20 cellular contexts compared by ENCODE assay signal in the genomic region with DNA sequence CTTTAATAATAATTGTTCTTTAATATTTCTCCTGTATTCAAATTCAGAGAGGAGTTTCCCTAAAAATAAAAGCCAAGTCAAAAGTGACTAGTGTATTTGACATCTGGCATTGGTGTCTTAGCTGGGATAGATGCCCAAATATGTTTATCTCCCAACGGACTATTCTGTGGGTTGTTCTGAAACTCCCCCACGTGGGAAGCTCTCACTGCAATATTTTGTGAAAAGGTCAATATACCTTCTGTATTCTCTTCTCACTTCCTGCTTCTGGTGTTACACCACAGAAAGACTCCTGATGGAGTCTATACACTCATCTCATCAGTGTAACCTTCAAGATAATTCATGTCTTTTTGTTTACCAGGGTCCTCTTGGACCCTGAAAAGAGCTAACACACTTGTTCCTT.
A peak's percentile ranks its signal among the peaks of the same experiment; 100 is the strongest.
DNase-seq lines count a peak whose midpoint lies in the region; ATAC-seq, FAIRE-seq and TF ChIP-seq lines count a peak whose summit lies in the region.
"Had no signal": no experiment of that assay in that cellular context is flagged by ENCODE, and none has a peak within 500 bp of the region (broad histone marks: within the 10 kb centered on the region; RNA-seq: fewer than 3 reads in every experiment).

No MANE protein-coding gene starts in this region.

- TF ChIP-seq CTCF in IMR-90 (conservative IDR thresholded peaks at IDR 0.05; ENCODE audit: low read depth, low read length): no peak
- TF ChIP-seq CTCF in kidney (IDR thresholded peaks at IDR 0.05; ENCODE audit: borderline replicate concordance, extremely low read depth, insufficient read depth): no peak
- TF ChIP-seq CTCF in WTC11 (IDR thresholded peaks at IDR 0.05): no peak
- TF ChIP-seq CTCF in endothelial cell (IDR thresholded peaks at IDR 0.05; ENCODE audit: unreplicated experiment): no peak

- 10% methylated on average over 2 of the region's 2 CpGs; no CpG with 5 or more reads in 1 of the 2 experiments for WGBS in IMR-90 (ENCODE audit: extremely low coverage in 2 of 2, insufficient read length in 1 of 2), 2 experiments

- H3K4me3 ChIP-seq in IMR-90 (ENCODE audit: insufficient read depth, low read depth, low read length) (no peak overlapping the region), kidney (ENCODE audit: low read length in 2 of 2) (no peak overlapping the region)
- H3K4me3 ChIP-seq: esophagus muscularis mucosa, heart left ventricle had no signal

- H2BK15ac ChIP-seq in IMR-90 (ENCODE audit: low read depth, low read length): no peak overlapping the region

- H2AK5ac ChIP-seq in IMR-90 (ENCODE audit: low read depth, low read length): no peak overlapping the region

- ATAC-seq in GM21360 (IDR thresholded peaks at IDR 0.05; ENCODE audit: unreplicated experiment) (peak; percentile 85), HG02981 (IDR thresholded peaks at IDR 0.05; ENCODE audit: unreplicated experiment) (peak; percentile 63), IMR-90 (ENCODE audit: low read depth) (no peak), WTC11 (no peak)
- ATAC-seq in stimulated activated naive CD8-positive, alpha-beta T cell treated with anti-CD3 and anti-CD28 coated beads, Interleukin-15, Interleukin-2, amounts not matched to agents 100 U/mL and 50 U/mL, for 24 hours: no peak
- ATAC-seq: heart left ventricle; stimulated activated naive CD8-positive, alpha-beta T cell treated with anti-CD3 and anti-CD28 coated beads, Interleukin-15, amount 100 ng/mL, for 72 hours had no signal

- no peak overlapping the region for H4K91ac ChIP-seq in IMR-90 (ENCODE audit: insufficient read depth, low read depth, low read length)

- DNase-seq in GM12891 (ENCODE audit: insufficient read length, low spot score) (no peak), IMR-90 (peak; percentile 1), kidney (no peak), WTC11 (ENCODE audit: low spot score) (no peak), endothelial cell (ENCODE audit: low spot score) (no peak)
- DNase-seq in stimulated activated naive CD8-positive, alpha-beta T cell treated with anti-CD3 and anti-CD28 coated beads, Interleukin-15, Interleukin-2, amounts not matched to agents 100 U/mL and 50 U/mL, for 24 hours: no peak
- DNase-seq: activated CD4-positive, alpha-beta T cell treated with anti-CD3 and anti-CD28 coated beads for 4 hours; activated naive CD4-positive, alpha-beta T cell treated with anti-CD3 and anti-CD28 coated beads, Interleukin-2, amount 10 ng/mL, durations not matched to agents 7 days and 5 days; CD4-positive, CD25-positive, alpha-beta regulatory T cell; heart left ventricle; islet precursor cell; mesenchymal stem cell; NCI-H2081; SHP77; stimulated activated naive CD8-positive, alpha-beta T cell treated with anti-CD3 and anti-CD28 coated beads, Interleukin-15, amount 100 ng/mL, for 72 hours had no signal

- H3K4me1 ChIP-seq in IMR-90 (ENCODE audit: control insufficient read depth, insufficient read depth, low read length) (no peaks in the 10 kb centered on the region), kidney (ENCODE audit: control insufficient read depth in 1 of 2, insufficient read depth in 1 of 2, low read depth in 1 of 2, low read length in 2 of 2) (no peaks in the 10 kb centered on the region)
- H3K4me1 ChIP-seq: esophagus muscularis mucosa, heart left ventricle had no signal

- H3K4me3 Mint-ChIP-seq in WTC11: no peak overlapping the region
- H3K4me3 Mint-ChIP-seq in endothelial cell (ENCODE audit: unreplicated experiment): no peak overlapping the region
- H3K4me3 Mint-ChIP-seq: activated naive CD4-positive, alpha-beta T cell treated with anti-CD3 and anti-CD28 coated beads, Interleukin-2, amount 10 ng/mL, durations not matched to agents 7 days and 5 days; brain; CD4-positive, CD25-positive, alpha-beta regulatory T cell; neural crest cell; stimulated activated naive CD8-positive, alpha-beta T cell treated with anti-CD3 and anti-CD28 coated beads, Interleukin-15, amount 100 ng/mL, for 72 hours had no signal

- POLR2A ChIA-PET in IMR-90 (lab: Charles Lee; ENCODE audit: unreplicated experiment): no interaction called here
- POLR2A ChIA-PET in WTC11 (lab: Charles Lee): no interaction called here

- dilution Hi-C loops in IMR-90 (cut with HindIII; ENCODE audit: low sequenced_read_pairs, unreplicated experiment): no loop called here

- no peaks in the 10 kb centered on the region for H3K9me3 ChIP-seq in IMR-90 (ENCODE audit: control insufficient read depth, insufficient read depth, low read length)
- H3K9me3 ChIP-seq in kidney (ENCODE audit: control insufficient read depth in 1 of 2, low read length in 2 of 2): no peaks in the 10 kb centered on the region
- H3K9me3 ChIP-seq: esophagus muscularis mucosa, heart left ventricle had no signal

- CTCF ChIA-PET in IMR-90 (lab: Yijun Ruan, JAX) (no interaction called here), WTC11 (lab: Charles Lee) (no interaction called here)

- H3K79me1 ChIP-seq in IMR-90 (ENCODE audit: low read depth in 1 of 2, low read length in 2 of 2): no peaks in the 10 kb centered on the region

- H2BK20ac ChIP-seq in IMR-90 (ENCODE audit: low read depth, low read length): no peak overlapping the region

- BruUV-seq in IMR-90 (replicated peaks; lab: Mats Ljungman, UMichigan): no TSS peak

- H3K4me2 ChIP-seq in IMR-90 (ENCODE audit: low read depth, low read length): no peak overlapping the region

- H3K27me3 Mint-ChIP-seq in WTC11 (ENCODE audit: low read depth) (no peaks in the 10 kb centered on the region), endothelial cell (ENCODE audit: unreplicated experiment) (peaks cover 2% of the 10 kb centered on the region)
- H3K27me3 Mint-ChIP-seq: activated naive CD4-positive, alpha-beta T cell treated with anti-CD3 and anti-CD28 coated beads, Interleukin-2, amount 10 ng/mL, durations not matched to agents 7 days and 5 days; CD4-positive, CD25-positive, alpha-beta regulatory T cell; stimulated activated naive CD8-positive, alpha-beta T cell treated with anti-CD3 and anti-CD28 coated beads, Interleukin-15, amount 100 ng/mL, for 72 hours had no signal

- in situ Hi-C loops in IMR-90 (cut with MboI; ENCODE audit: low sequenced_read_pairs): no loop called here

- no peak for TF ChIP-seq RAD21 in IMR-90 (IDR thresholded peaks at IDR 0.05; ENCODE audit: low read length)

- H3K4ac ChIP-seq in IMR-90 (ENCODE audit: low read depth, low read length): no peak overlapping the region

- H3K9me1 ChIP-seq in IMR-90 (ENCODE audit: insufficient read depth, low read length): no peaks in the 10 kb centered on the region

- no peaks in the 10 kb centered on the region for H4K20me1 ChIP-seq in IMR-90 (ENCODE audit: insufficient read depth, low read length)

- intact Hi-C loops in IMR-90 (cut with micrococcal nuclease) (no loop called here), kidney (cut with DNase I) (no loop called here)

- no peaks in the 10 kb centered on the region for H3K4me1 Mint-ChIP-seq in WTC11
- no peaks in the 10 kb centered on the region for H3K4me1 Mint-ChIP-seq in endothelial cell (ENCODE audit: unreplicated experiment)
- H3K4me1 Mint-ChIP-seq: activated naive CD4-positive, alpha-beta T cell treated with anti-CD3 and anti-CD28 coated beads, Interleukin-2, amount 10 ng/mL, durations not matched to agents 7 days and 5 days; CD4-positive, CD25-positive, alpha-beta regulatory T cell; neural crest cell had no signal

- H3K27ac ChIP-seq in IMR-90 (ENCODE audit: insufficient read depth, low read length): no peak overlapping the region
- H3K27ac ChIP-seq in kidney (ENCODE audit: low read depth in 2 of 2, low read length in 2 of 2): no peak overlapping the region
- H3K27ac ChIP-seq: esophagus muscularis mucosa, heart left ventricle had no signal

- no peak overlapping the region for H2BK5ac ChIP-seq in IMR-90 (ENCODE audit: low read depth, low read length, poor library complexity, severe bottlenecking)

- FAIRE-seq in GM12891 (lab: Jason Lieb, UNC) (no peak), kidney (lab: Jason Lieb, UNC) (no peak)

- H3K23ac ChIP-seq in IMR-90 (ENCODE audit: low read depth, low read length): no peak overlapping the region

- H3K9ac ChIP-seq in IMR-90 (ENCODE audit: low read depth, low read length) (no peak overlapping the region), kidney (ENCODE audit: low read length in 2 of 2) (no peak overlapping the region)

- no peak overlapping the region for H2AK9ac ChIP-seq in IMR-90 (replicated peaks; ENCODE audit: low read depth, low read length, poor library complexity)

- H3K36me3 ChIP-seq in IMR-90 (ENCODE audit: control insufficient read depth, insufficient read depth, low read length) (no peaks in the 10 kb centered on the region), kidney (ENCODE audit: control insufficient read depth in 1 of 2, insufficient read depth in 2 of 2, low read length in 2 of 2) (no peaks in the 10 kb centered on the region)
- H3K36me3 ChIP-seq: esophagus muscularis mucosa, heart left ventricle had no signal

- no peak overlapping the region for H4K5ac ChIP-seq in IMR-90 (ENCODE audit: low read depth, low read length)

- H2BK120ac ChIP-seq in IMR-90 (ENCODE audit: low read depth, low read length): no peak overlapping the region

- H3K9me3 Mint-ChIP-seq in WTC11: 0 out of 2 replicates have a peak, but pooled peaks cover 3% of the 10 kb centered on the region
- H3K9me3 Mint-ChIP-seq in endothelial cell (ENCODE audit: unreplicated experiment): no peaks in the 10 kb centered on the region

- no peak overlapping the region for H2AFZ ChIP-seq in IMR-90 (replicated peaks; ENCODE audit: low read length, poor library complexity)

- TF ChIP-seq POLR2A in GM12891 (IDR thresholded peaks at IDR 0.05; ENCODE audit: low read depth, low read length): no peak
- TF ChIP-seq POLR2A in IMR-90 (IDR thresholded peaks at IDR 0.05; ENCODE audit: low read depth, low read length): no peak

- H4K8ac ChIP-seq in IMR-90 (ENCODE audit: low read depth in 2 of 2, low read length in 2 of 2): no peak overlapping the region

- no peak overlapping the region for H3K56ac ChIP-seq in IMR-90 (ENCODE audit: extremely low read depth, insufficient read depth, low read length)

- H3K36me3 Mint-ChIP-seq in WTC11 (no peaks in the 10 kb centered on the region), endothelial cell (ENCODE audit: low read depth, unreplicated experiment) (no peaks in the 10 kb centered on the region)
- H3K36me3 Mint-ChIP-seq: activated naive CD4-positive, alpha-beta T cell treated with anti-CD3 and anti-CD28 coated beads, Interleukin-2, amount 10 ng/mL, durations not matched to agents 7 days and 5 days; brain; CD4-positive, CD25-positive, alpha-beta regulatory T cell had no signal

- H3K27me3 ChIP-seq in IMR-90 (ENCODE audit: control insufficient read depth, insufficient read depth, low read length): no peaks in the 10 kb centered on the region
- H3K27me3 ChIP-seq: esophagus muscularis mucosa, heart left ventricle had no signal

- H3K27ac Mint-ChIP-seq in WTC11: no peak overlapping the region
- H3K27ac Mint-ChIP-seq in endothelial cell (ENCODE audit: unreplicated experiment): no peak overlapping the region
- H3K27ac Mint-ChIP-seq: activated naive CD4-positive, alpha-beta T cell treated with anti-CD3 and anti-CD28 coated beads, Interleukin-2, amount 10 ng/mL, durations not matched to agents 7 days and 5 days; brain; CD4-positive, CD25-positive, alpha-beta regulatory T cell; stimulated activated naive CD8-positive, alpha-beta T cell treated with anti-CD3 and anti-CD28 coated beads, Interleukin-15, amount 100 ng/mL, for 72 hours had no signal

- no peak overlapping the region for H3K14ac ChIP-seq in IMR-90 (replicated peaks; ENCODE audit: low read depth, low read length)

- H3K18ac ChIP-seq in IMR-90 (ENCODE audit: low read depth, low read length): no peak overlapping the region

Comparison
In these comparisons a context has a peak if more than half of its experiments do, and no peak if none do; other contexts are left out.
1. ATAC-seq: peak in GM21360 (single experiment) and HG02981 (single experiment); none in IMR-90 (single experiment), WTC11 (single experiment) and stimulated activated naive CD8-positive, alpha-beta T cell treated with anti-CD3 and anti-CD28 coated beads, Interleukin-15, Interleukin-2, amounts not matched to agents 100 U/mL and 50 U/mL, for 24 hours (single experiment).